Comparison of ENCODE assay signal across 2 cellular contexts in the genomic region with DNA sequence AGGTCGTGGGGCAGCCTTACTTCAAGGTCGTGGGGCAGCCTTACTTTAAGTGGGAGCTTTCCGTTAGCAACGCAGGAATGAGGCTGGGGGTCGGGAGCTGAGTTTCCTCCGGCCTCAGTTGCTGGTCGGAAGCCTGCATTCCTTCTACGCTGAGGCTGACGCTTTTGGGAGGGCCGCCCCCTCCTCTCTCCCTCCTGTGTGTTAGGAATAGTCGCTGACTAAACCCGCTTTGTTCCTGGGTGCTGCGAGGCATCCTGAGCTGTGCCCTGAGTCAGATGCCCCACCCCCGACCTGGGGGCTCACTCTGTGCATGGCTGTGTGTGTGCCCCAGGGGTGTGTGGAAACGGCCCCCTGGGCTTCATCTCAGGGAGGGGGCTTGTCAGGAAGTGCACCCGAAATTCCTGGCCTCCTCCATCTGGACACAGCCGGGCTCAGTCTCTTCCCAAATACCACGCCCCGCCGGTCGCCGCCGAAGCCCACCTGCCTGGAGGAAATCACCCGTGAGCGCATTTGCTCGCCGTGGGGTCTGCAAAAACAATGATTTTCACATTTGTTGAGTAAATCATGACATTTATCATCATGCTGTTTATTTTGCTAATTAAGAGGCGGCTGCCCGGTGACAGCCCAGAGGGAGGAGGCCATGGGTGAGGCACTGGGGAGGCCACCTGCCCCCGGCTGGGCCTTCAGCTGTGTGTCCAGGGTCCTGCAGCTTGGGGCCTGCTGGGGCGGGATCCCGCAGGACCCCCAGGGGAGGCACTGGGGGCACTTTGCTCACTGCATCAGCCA.
A peak's percentile ranks its signal among the peaks of the same experiment; 100 is the strongest.
TF ChIP-seq lines count a peak whose summit lies in the region.

No MANE protein-coding gene starts in this region.

TF ChIP-seq in WTC11, 78 proteins besides CTCF, POLR2A, EP300 and RAD21:
- TF ChIP-seq, protein P1, sequence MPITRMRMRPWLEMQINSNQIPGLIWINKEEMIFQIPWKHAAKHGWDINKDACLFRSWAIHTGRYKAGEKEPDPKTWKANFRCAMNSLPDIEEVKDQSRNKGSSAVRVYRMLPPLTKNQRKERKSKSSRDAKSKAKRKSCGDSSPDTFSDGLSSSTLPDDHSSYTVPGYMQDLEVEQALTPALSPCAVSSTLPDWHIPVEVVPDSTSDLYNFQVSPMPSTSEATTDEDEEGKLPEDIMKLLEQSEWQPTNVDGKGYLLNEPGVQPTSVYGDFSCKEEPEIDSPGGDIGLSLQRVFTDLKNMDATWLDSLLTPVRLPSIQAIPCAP (CRISPR knock-in tag; IDR thresholded peaks at IDR 0.05) = no peak
- TF ChIP-seq ESRRA (CRISPR knock-in tag; IDR thresholded peaks at IDR 0.05; ENCODE audit: borderline replicate concordance) = peak; percentile 78; the same call in 1 of the 2 replicates
- TF ChIP-seq, protein P2, sequence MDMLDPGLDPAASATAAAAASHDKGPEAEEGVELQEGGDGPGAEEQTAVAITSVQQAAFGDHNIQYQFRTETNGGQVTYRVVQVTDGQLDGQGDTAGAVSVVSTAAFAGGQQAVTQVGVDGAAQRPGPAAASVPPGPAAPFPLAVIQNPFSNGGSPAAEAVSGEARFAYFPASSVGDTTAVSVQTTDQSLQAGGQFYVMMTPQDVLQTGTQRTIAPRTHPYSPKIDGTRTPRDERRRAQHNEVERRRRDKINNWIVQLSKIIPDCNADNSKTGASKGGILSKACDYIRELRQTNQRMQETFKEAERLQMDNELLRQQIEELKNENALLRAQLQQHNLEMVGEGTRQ (CRISPR knock-in tag; IDR thresholded peaks at IDR 0.05) = no peak
TF ChIP-seq in WTC11: peak in this region for 1.

TF ChIP-seq in H1, 55 proteins besides CTCF, POLR2A, EP300 and RAD21:
- no peak for TF ChIP-seq BACH1 (IDR thresholded peaks at IDR 0.05; ENCODE audit: low read length)
